Comparison of ENCODE assay signal across 23 cellular contexts in the genomic region with DNA sequence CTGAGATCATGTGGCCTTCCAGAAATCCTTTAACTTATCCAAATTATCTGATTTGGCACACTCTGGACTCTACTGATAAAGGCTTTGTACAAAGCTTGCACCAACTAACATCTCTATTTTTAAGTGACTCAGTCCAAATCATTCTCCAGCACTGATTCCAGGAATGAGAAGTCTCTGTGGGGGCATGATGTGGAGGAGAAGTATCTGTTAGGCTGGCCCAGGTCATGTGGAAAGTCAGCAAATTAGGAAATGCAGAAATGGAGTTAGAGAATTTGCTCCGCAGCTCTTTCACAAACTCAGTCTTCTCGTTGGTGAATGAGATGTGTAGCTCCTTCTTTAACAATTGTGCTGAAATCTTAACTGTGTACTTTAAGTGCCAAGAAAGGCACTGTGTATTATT.
"Had no signal": no experiment of that assay in that cellular context is flagged by ENCODE, and none has a peak within 500 bp of the region (broad histone marks: within the 10 kb centered on the region; RNA-seq: fewer than 3 reads in every experiment).

No MANE protein-coding gene starts in this region.

- H3K27ac ChIP-seq: ovary, parathyroid adenoma, psoas muscle, right lobe of liver, sigmoid colon, stomach, thoracic aorta, thyroid gland, tibial nerve, upper lobe of left lung, vagina had no signal

- ATAC-seq: natural killer cell treated with Interleukin-12 subunit alpha and Interleukin-12 subunit beta and Interleukin-15 and Interleukin-18, amount 100 ng/mL, for 72 hours; psoas muscle; right cardiac atrium; right lobe of liver; stimulated activated naive B cell treated with anti-CD40 and anti-IgM and Interleukin-4, amounts not matched to agents 10 μg/mL and 1 μg/mL and 100 μg/mL, for 72 hours had no signal

- H3K4me1 ChIP-seq: parathyroid adenoma, psoas muscle, sigmoid colon, stomach, thyroid gland, tibial nerve, upper lobe of left lung, vagina had no signal

- DNase-seq: nephron progenitor cell; occipital lobe; ovary; posterior cingulate gyrus; psoas muscle; right cardiac atrium; right lobe of liver; sigmoid colon; small intestine; stimulated activated CD4-positive, alpha-beta T cell treated with anti-CD3 and anti-CD28 coated beads, Interleukin-15, amount 100 ng/mL, for 24 hours; stimulated activated CD4-positive, alpha-beta T cell treated with anti-CD3 and anti-CD28 coated beads, Interleukin-2, amount 100 ng/mL, for 24 hours; stimulated activated CD4-positive, alpha-beta T cell treated with anti-CD3 and anti-CD28 coated beads, Interleukin-2, amount 100 ng/mL, for 48 hours; stimulated activated CD4-positive, alpha-beta T cell treated with anti-CD3 and anti-CD28 coated beads, Interleukin-4, amount 100 ng/mL, for 24 hours; stimulated activated naive B cell treated with anti-CD40 and anti-IgM and Interleukin-4, amounts not matched to agents 10 μg/mL and 1 μg/mL and 100 μg/mL, for 72 hours; stimulated activated naive CD4-positive, alpha-beta T cell treated with Interleukin-2 at 50 U/mL for 16 hours; stomach; thyroid gland; upper lobe of left lung had no signal

- FAIRE-seq: small intestine had no signal

- H3K9me3 ChIP-seq: ovary, psoas muscle, right lobe of liver, sigmoid colon, thoracic aorta, thyroid gland, upper lobe of left lung, vagina had no signal

- H3K27me3 ChIP-seq: ovary, right lobe of liver, sigmoid colon, stomach, thyroid gland, tibial nerve, upper lobe of left lung, vagina had no signal

- H2AFZ ChIP-seq: parathyroid adenoma had no signal

- H3K9ac ChIP-seq: parathyroid adenoma had no signal

- H3K4me3 ChIP-seq: ovary, psoas muscle, right lobe of liver, sigmoid colon, stomach, thoracic aorta, thyroid gland, tibial nerve, upper lobe of left lung, vagina had no signal

- H3K36me3 ChIP-seq: ovary, right lobe of liver, sigmoid colon, stomach, thoracic aorta, thyroid gland, tibial nerve, upper lobe of left lung, vagina had no signal

- H3K79me2 ChIP-seq: parathyroid adenoma had no signal
